In genomic region chr1:202259705-202260104, GRCh38 we compare ENCODE assay signal across 23 cellular contexts.
DNase-seq lines count a peak whose midpoint lies in the region; ATAC-seq and TF ChIP-seq lines count a peak whose summit lies in the region.
"Had no signal": no experiment of that assay in that cellular context is flagged by ENCODE, and none has a peak within 500 bp of the region (broad histone marks: within the 10 kb centered on the region; RNA-seq: fewer than 3 reads in every experiment).

No MANE protein-coding gene starts in this region.

- no peak overlapping the region for H3K4me3 Mint-ChIP-seq in activated T-cell treated with anti-CD3 and anti-CD28 coated beads, Interleukin-2, amount 50 U/mL, for 24 hours
- no peak overlapping the region for H3K4me3 Mint-ChIP-seq in activated CD4-positive, alpha-beta T cell treated with anti-CD3 and anti-CD28 coated beads, Interleukin-2, amount 10 ng/mL, durations not matched to agents 24 days and 14 days

- H3K79me2 ChIP-seq in mammary epithelial cell (ENCODE audit: insufficient read depth, low read length), result no peaks in the 10 kb centered on the region

- H3K36me3 ChIP-seq in WERI-Rb-1, result no peaks in the 10 kb centered on the region
- H3K36me3 ChIP-seq in upper lobe of right lung, result no peaks in the 10 kb centered on the region
- H3K36me3 ChIP-seq in mammary epithelial cell (ENCODE audit: insufficient read depth, low read length), result no peaks in the 10 kb centered on the region
- H3K36me3 ChIP-seq: BE2C had no signal

- no peak for ATAC-seq in upper lobe of right lung
- ATAC-seq: HCT116 had no signal

- peak; percentile 6 for DNase-seq in activated T-cell treated with anti-CD3 and anti-CD28 coated beads, Interleukin-2, amount 50 U/mL, for 24 hours
- DNase-seq in activated T-cell treated with anti-CD3 and anti-CD28 coated beads, Interleukin-2, amount 50 U/mL, for 48 hours, result no peak
- DNase-seq in WERI-Rb-1 (peak; percentile 8), mesenteric fat pad (ENCODE audit: low spot score) (peak; percentile 53), upper lobe of right lung (peak; percentile 22), pons (ENCODE audit: low spot score) (no peak), mammary epithelial cell (no peak)
- DNase-seq in activated CD4-positive, alpha-beta T cell treated with anti-CD3 and anti-CD28 coated beads, Interleukin-2, amount 10 ng/mL, durations not matched to agents 24 days and 14 days, result no peak
- DNase-seq: 8988T, ACHN, BE2C, Calu3, DMS79 treated with DMSO at 0.1 percent for 48 hours, Karpas-422, NCI-H1092, NCI-H1417 treated with DMSO at 0.1 percent for 48 hours, NCI-H1694 treated with DMSO at 0.1 percent for 48 hours, NCI-H2081, NCI-H2227 treated with DMSO at 0.1 percent for 48 hours, NCI-H526 treated with DMSO at 0.1 percent for 48 hours, RPMI8226, SHP77 had no signal

- H3K27me3 ChIP-seq in WERI-Rb-1 (ENCODE audit: insufficient read depth, low read depth, severe bottlenecking) (no peaks in the 10 kb centered on the region), upper lobe of right lung (no peaks in the 10 kb centered on the region), mammary epithelial cell (ENCODE audit: insufficient read depth, low read length) (no peaks in the 10 kb centered on the region)

- H3K9me3 ChIP-seq in WERI-Rb-1 (ENCODE audit: severe bottlenecking) (peaks cover 10% of the 10 kb centered on the region), upper lobe of right lung (no peaks in the 10 kb centered on the region), mammary epithelial cell (replicated peaks; ENCODE audit: insufficient read depth, low read length) (no peaks in the 10 kb centered on the region)
- H3K9me3 ChIP-seq: BE2C had no signal

- H3K9me3 Mint-ChIP-seq in activated T-cell treated with anti-CD3 and anti-CD28 coated beads, Interleukin-2, amount 50 U/mL, for 24 hours, result no peaks in the 10 kb centered on the region
- no peaks in the 10 kb centered on the region for H3K9me3 Mint-ChIP-seq in activated CD4-positive, alpha-beta T cell treated with anti-CD3 and anti-CD28 coated beads, Interleukin-2, amount 10 ng/mL, durations not matched to agents 24 days and 14 days

- 88% methylated on average over 7 of the region's 7 CpGs for WGBS in mammary epithelial cell (ENCODE audit: low coverage, missing lambda C conversion rate)

- no peaks in the 10 kb centered on the region for H3K36me3 Mint-ChIP-seq in activated T-cell treated with anti-CD3 and anti-CD28 coated beads, Interleukin-2, amount 50 U/mL, for 24 hours (ENCODE audit: low read depth)
- H3K36me3 Mint-ChIP-seq in activated CD4-positive, alpha-beta T cell treated with anti-CD3 and anti-CD28 coated beads, Interleukin-2, amount 10 ng/mL, durations not matched to agents 24 days and 14 days (ENCODE audit: low read depth), result no peaks in the 10 kb centered on the region

- CTCF ChIA-PET in mammary epithelial cell (lab: Charles Lee; ENCODE audit: low non-redundant PET), result no interaction called here

- in situ Hi-C loops in mammary epithelial cell (cut with MboI; ENCODE audit: low sequenced_read_pairs in 2 of 2), result no loop called here

- TF ChIP-seq CTCF in WERI-Rb-1 (IDR thresholded peaks at IDR 0.05; ENCODE audit: low read depth, low read length) (no peak), upper lobe of right lung (IDR thresholded peaks at IDR 0.05) (no peak), mammary epithelial cell (conservative IDR thresholded peaks at IDR 0.05 in 1 of 2, IDR thresholded peaks at IDR 0.05 in 1 of 2; ENCODE audit: extremely low read depth in 1 of 2, insufficient read depth in 1 of 2, low read depth in 1 of 2, low read length in 2 of 2) (no peak)

- no peak overlapping the region for H3K9ac ChIP-seq in mammary epithelial cell (ENCODE audit: insufficient read depth, low read length)

- peaks cover 3% of the 10 kb centered on the region for H3K4me1 Mint-ChIP-seq in activated T-cell treated with anti-CD3 and anti-CD28 coated beads, Interleukin-2, amount 50 U/mL, for 24 hours (ENCODE audit: low read depth)
- H3K4me1 Mint-ChIP-seq in activated CD4-positive, alpha-beta T cell treated with anti-CD3 and anti-CD28 coated beads, Interleukin-2, amount 10 ng/mL, durations not matched to agents 24 days and 14 days, result peaks cover 1% of the 10 kb centered on the region

- H3K4me3 ChIP-seq in WERI-Rb-1 (ENCODE audit: low read depth, low read length) (no peak overlapping the region), upper lobe of right lung (no peak overlapping the region), mammary epithelial cell (replicated peaks in 1 of 3; ENCODE audit: insufficient read depth in 1 of 3, low read depth in 2 of 3, low read length in 3 of 3) (no peak overlapping the region)

- no peak overlapping the region for H3K27ac ChIP-seq in WERI-Rb-1
- H3K27ac ChIP-seq in upper lobe of right lung, result no peak overlapping the region
- no peak overlapping the region for H3K27ac ChIP-seq in mammary epithelial cell (ENCODE audit: insufficient read depth, low read depth, low read length)

- intact Hi-C loops in upper lobe of right lung (cut with DNase I), result no loop called here
- intact Hi-C loops in activated CD4-positive, alpha-beta T cell treated with anti-CD3 and anti-CD28 coated beads, Interleukin-2, amount 10 ng/mL, durations not matched to agents 24 days and 14 days (cut with micrococcal nuclease), result no loop called here
- intact Hi-C loops in mammary epithelial cell (cut with micrococcal nuclease), result no loop called here

- H3K27me3 Mint-ChIP-seq in activated T-cell treated with anti-CD3 and anti-CD28 coated beads, Interleukin-2, amount 50 U/mL, for 24 hours, result peaks cover 33% of the 10 kb centered on the region
- H3K27me3 Mint-ChIP-seq in activated CD4-positive, alpha-beta T cell treated with anti-CD3 and anti-CD28 coated beads, Interleukin-2, amount 10 ng/mL, durations not matched to agents 24 days and 14 days, result peaks cover 20% of the 10 kb centered on the region

- no TSS peak for BruUV-seq in mammary epithelial cell (replicated peaks; lab: Mats Ljungman, UMichigan)

- H4K20me1 ChIP-seq in mammary epithelial cell (ENCODE audit: insufficient read depth, low read length), result no peaks in the 10 kb centered on the region

- H3K4me2 ChIP-seq in mammary epithelial cell (ENCODE audit: insufficient read depth, low read depth, low read length), result no peak overlapping the region

- no peak overlapping the region for H3K27ac Mint-ChIP-seq in activated T-cell treated with anti-CD3 and anti-CD28 coated beads, Interleukin-2, amount 50 U/mL, for 24 hours
- no peak overlapping the region for H3K27ac Mint-ChIP-seq in activated CD4-positive, alpha-beta T cell treated with anti-CD3 and anti-CD28 coated beads, Interleukin-2, amount 10 ng/mL, durations not matched to agents 24 days and 14 days

- no peaks in the 10 kb centered on the region for H3K4me1 ChIP-seq in upper lobe of right lung
- H3K4me1 ChIP-seq in mammary epithelial cell (ENCODE audit: insufficient read depth, low read length), result no peaks in the 10 kb centered on the region
- H3K4me1 ChIP-seq: BE2C had no signal

- no peak overlapping the region for H2AFZ ChIP-seq in mammary epithelial cell (ENCODE audit: low read depth, low read length)

- dilution Hi-C loops in mammary epithelial cell (cut with HindIII; ENCODE audit: low sequenced_read_pairs), result no loop called here

Comparison
In these comparisons a context has a peak if more than half of its experiments do, and no peak if none do; other contexts are left out.
1. DNase-seq: peak in activated T-cell treated with anti-CD3 and anti-CD28 coated beads, Interleukin-2, amount 50 U/mL, for 24 hours (single experiment), WERI-Rb-1 (single experiment), mesenteric fat pad (single experiment) and upper lobe of right lung (single experiment); none in activated T-cell treated with anti-CD3 and anti-CD28 coated beads, Interleukin-2, amount 50 U/mL, for 48 hours (0 of 2), activated CD4-positive, alpha-beta T cell treated with anti-CD3 and anti-CD28 coated beads, Interleukin-2, amount 10 ng/mL, durations not matched to agents 24 days and 14 days (single experiment), pons (single experiment) and mammary epithelial cell (single experiment).